37 cellular contexts compared by ENCODE assay signal in the genomic region with DNA sequence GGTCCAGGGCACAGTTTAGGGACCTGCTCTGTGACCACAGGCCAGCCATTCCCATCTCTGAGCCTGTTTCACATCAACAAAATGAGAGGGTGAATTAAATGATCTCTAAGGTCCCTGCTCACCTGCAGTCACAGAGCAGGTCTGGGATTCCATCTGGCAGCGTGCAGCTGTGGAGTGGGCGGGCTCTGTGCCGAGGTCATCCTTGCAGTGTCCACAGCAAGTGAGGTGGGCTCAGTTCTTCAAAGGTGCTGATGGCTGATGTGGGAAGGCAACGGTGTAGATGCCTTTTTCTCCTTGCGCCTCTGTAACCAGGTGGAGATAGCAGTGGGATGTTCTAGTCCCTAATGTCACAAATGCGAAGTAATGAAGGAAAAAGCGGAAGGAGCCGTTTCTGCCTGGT. TPM values are rescaled to one million over a fixed set of nuclear protein-coding genes. Genes with fewer than 3 reads are reported as not detected.
"Had no signal": no experiment of that assay in that cellular context is flagged by ENCODE, and none has a peak within 500 bp of the region (broad histone marks: within the 10 kb centered on the region; RNA-seq: fewer than 3 reads in every experiment).

No MANE protein-coding gene starts in this region.

- H3K4me3 Mint-ChIP-seq: activated CD4-positive, alpha-beta T cell treated with anti-CD3 and anti-CD28 coated beads, Interleukin-2, amount 10 ng/mL, durations not matched to agents 24 days and 14 days; activated CD8-positive, alpha-beta T cell treated with anti-CD3 and anti-CD28 coated beads for 36 hours; activated naive CD8-positive, alpha-beta T cell treated with anti-CD3 and anti-CD28 coated beads for 36 hours; activated T-cell treated with anti-CD3 and anti-CD28 coated beads, Interleukin-2, amount 50 U/mL, for 72 hours; activated T-helper 17 cell treated with anti-CD3 and anti-CD28 coated beads, Interleukin-2, amount 50 U/mL, for 72 hours had no signal

- H3K9me3 Mint-ChIP-seq: activated CD4-positive, alpha-beta T cell treated with anti-CD3 and anti-CD28 coated beads, Interleukin-2, amount 10 ng/mL, durations not matched to agents 24 days and 14 days; activated CD8-positive, alpha-beta T cell treated with anti-CD3 and anti-CD28 coated beads for 36 hours; activated T-helper 17 cell treated with anti-CD3 and anti-CD28 coated beads, Interleukin-2, amount 50 U/mL, for 72 hours had no signal

- H3K27ac ChIP-seq: brain microvascular endothelial cell, WERI-Rb-1 had no signal

- ATAC-seq: activated CD8-positive, alpha-beta T cell treated with anti-CD3 and anti-CD28 coated beads for 36 hours; activated T-cell treated with anti-CD3 and anti-CD28 coated beads, Interleukin-2, amount 50 U/mL, for 72 hours; activated T-helper 17 cell treated with anti-CD3 and anti-CD28 coated beads, Interleukin-2, amount 50 U/mL, for 72 hours; PC-3 had no signal

- H3K36me3 Mint-ChIP-seq: activated naive CD8-positive, alpha-beta T cell treated with anti-CD3 and anti-CD28 coated beads for 36 hours had no signal

- DNase-seq: activated CD4-positive, alpha-beta T cell treated with anti-CD3 and anti-CD28 coated beads, Interleukin-2, amount 10 ng/mL, durations not matched to agents 24 days and 14 days; activated CD4-positive, alpha-beta T cell treated with anti-CD3 and anti-CD28 coated beads, Interleukin-2, amount 50 U/mL, for 4 hours; activated CD4-positive, CD25-positive, alpha-beta regulatory T cell; activated CD8-positive, alpha-beta T cell treated with anti-CD3 and anti-CD28 coated beads for 36 hours; activated effector memory CD4-positive, alpha-beta T cell treated with anti-CD3 and anti-CD28 coated beads, Interleukin-2, amount 50 U/mL, for 16 hours; activated naive CD4-positive, alpha-beta T cell; activated naive CD4-positive, alpha-beta T cell treated with anti-CD3 and anti-CD28 coated beads, Interleukin-2, amount 50 U/mL, for 16 hours; activated naive CD8-positive, alpha-beta T cell treated with anti-CD3 and anti-CD28 coated beads for 36 hours; activated T-cell treated with anti-CD3 and anti-CD28 coated beads, Interleukin-2, amount 50 U/mL, for 1 hour; activated T-cell treated with anti-CD3 and anti-CD28 coated beads, Interleukin-2, amount 50 U/mL, for 72 hours; amniotic stem cell; aorta; brain microvascular endothelial cell; central memory CD4-positive, alpha-beta T cell; NCI-H1092 treated with DMSO at 0.1 percent for 48 hours; NCI-H1417; NCI-H146; NCI-H187; NCI-H2029 treated with DMSO at 0.1 percent for 48 hours; NCI-H2107; NCI-H2171; NCI-H510A; NCI-H526; NCI-H748 treated with DMSO at 0.1 percent for 48 hours; NK-92 treated with Interleukin-12 subunit alpha and Interleukin-12 subunit beta, amount 100 ng/mL, for 24 hours; PC-3; SIG-M5; SW 1271; T1000; WERI-Rb-1 had no signal

- H3K36me3 ChIP-seq: brain microvascular endothelial cell, WERI-Rb-1 had no signal

- H3K27ac Mint-ChIP-seq: activated CD4-positive, alpha-beta T cell treated with anti-CD3 and anti-CD28 coated beads, Interleukin-2, amount 10 ng/mL, durations not matched to agents 24 days and 14 days; activated CD8-positive, alpha-beta T cell treated with anti-CD3 and anti-CD28 coated beads for 36 hours; activated naive CD8-positive, alpha-beta T cell treated with anti-CD3 and anti-CD28 coated beads for 36 hours; activated T-cell treated with anti-CD3 and anti-CD28 coated beads, Interleukin-2, amount 50 U/mL, for 72 hours; activated T-helper 17 cell treated with anti-CD3 and anti-CD28 coated beads, Interleukin-2, amount 50 U/mL, for 72 hours had no signal

- H3K4me1 Mint-ChIP-seq: activated CD4-positive, alpha-beta T cell treated with anti-CD3 and anti-CD28 coated beads, Interleukin-2, amount 10 ng/mL, durations not matched to agents 24 days and 14 days; activated T-helper 17 cell treated with anti-CD3 and anti-CD28 coated beads, Interleukin-2, amount 50 U/mL, for 72 hours had no signal

RNA-seq across cellular contexts. Expression of a gene that starts 11.9 kb away (rescaled TPM):
- total RNA-seq: activated CD4-positive, alpha-beta T cell treated with anti-CD3 and anti-CD28 coated beads, Interleukin-2, amount 10 ng/mL, durations not matched to agents 24 days and 14 days; activated CD8-positive, alpha-beta memory T cell treated with anti-CD3 and anti-CD28 coated beads for 36 hours; activated CD8-positive, alpha-beta T cell treated with anti-CD3 and anti-CD28 coated beads for 36 hours; activated naive CD8-positive, alpha-beta T cell treated with anti-CD3 and anti-CD28 coated beads for 36 hours; activated T-cell treated with anti-CD3 and anti-CD28 coated beads, Interleukin-2, amount 50 U/mL, for 72 hours; activated T-helper 17 cell treated with anti-CD3 and anti-CD28 coated beads, Interleukin-2, amount 50 U/mL, for 72 hours; aorta; cerebellum; M059J; PC-3; SK-MEL-5; T-helper 1 cell treated with Interleukin-12 subunit alpha and Interleukin-12 subunit beta and Interleukin-4 antibody, amounts not matched to agents 30 ng/mL and 1 ng/mL, for 36 hours; T-helper 2 cell treated with Interferon-gamma antibody and Interleukin-4, amounts not matched to agents 100 ng/mL and 5 ng/mL, for 36 hours had no signal
- polyA plus RNA-seq: aorta had no signal

RNA-seq across cellular contexts. Expression of a gene that starts 28.3 kb away (rescaled TPM):
- total RNA-seq: activated CD4-positive, alpha-beta T cell treated with anti-CD3 and anti-CD28 coated beads, Interleukin-2, amount 10 ng/mL, durations not matched to agents 24 days and 14 days; activated CD8-positive, alpha-beta memory T cell treated with anti-CD3 and anti-CD28 coated beads for 36 hours; activated CD8-positive, alpha-beta T cell treated with anti-CD3 and anti-CD28 coated beads for 36 hours; activated naive CD8-positive, alpha-beta T cell treated with anti-CD3 and anti-CD28 coated beads for 36 hours; activated T-cell treated with anti-CD3 and anti-CD28 coated beads, Interleukin-2, amount 50 U/mL, for 72 hours; activated T-helper 17 cell treated with anti-CD3 and anti-CD28 coated beads, Interleukin-2, amount 50 U/mL, for 72 hours; aorta; cerebellum; M059J; PC-3; SK-MEL-5; T-helper 1 cell treated with Interleukin-12 subunit alpha and Interleukin-12 subunit beta and Interleukin-4 antibody, amounts not matched to agents 30 ng/mL and 1 ng/mL, for 36 hours; T-helper 2 cell treated with Interferon-gamma antibody and Interleukin-4, amounts not matched to agents 100 ng/mL and 5 ng/mL, for 36 hours had no signal
- polyA plus RNA-seq: aorta had no signal
